1 cellular context compared by ENCODE assay signal in the genomic region with DNA sequence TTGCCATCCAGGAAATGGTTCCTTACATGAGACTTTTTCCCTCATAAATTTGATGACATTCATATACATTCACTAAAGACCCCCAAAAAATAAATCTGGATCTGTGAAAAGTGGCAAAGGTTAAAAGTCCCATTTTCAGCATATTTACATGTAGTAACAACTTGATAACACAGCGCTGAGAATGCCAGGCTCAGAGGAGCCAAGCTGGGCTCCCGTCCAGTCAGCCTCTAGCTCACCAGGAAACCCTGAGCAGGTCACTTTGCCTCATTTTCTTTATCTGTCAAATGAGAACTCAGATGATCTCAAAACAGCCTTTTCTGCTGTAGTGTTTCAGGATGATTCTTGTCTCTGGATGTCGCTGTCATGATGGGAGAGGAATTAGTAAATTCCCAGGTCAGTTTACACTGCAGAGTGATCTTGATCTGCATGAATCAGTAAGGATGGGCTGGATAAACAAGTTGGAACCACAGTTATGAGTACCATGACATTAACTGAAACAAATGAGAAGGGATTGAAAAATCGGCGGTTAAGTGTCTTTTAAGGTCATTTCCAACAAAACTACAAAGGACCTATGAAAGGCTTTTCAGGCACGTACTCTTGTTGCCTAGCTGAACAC.
TF ChIP-seq lines count a peak whose summit lies in the region.

No MANE protein-coding gene starts in this region.

TF ChIP-seq in HCT116, 20 proteins besides CTCF, POLR2A, EP300 and RAD21 (continued from another document):
- TF ChIP-seq, protein P1, sequence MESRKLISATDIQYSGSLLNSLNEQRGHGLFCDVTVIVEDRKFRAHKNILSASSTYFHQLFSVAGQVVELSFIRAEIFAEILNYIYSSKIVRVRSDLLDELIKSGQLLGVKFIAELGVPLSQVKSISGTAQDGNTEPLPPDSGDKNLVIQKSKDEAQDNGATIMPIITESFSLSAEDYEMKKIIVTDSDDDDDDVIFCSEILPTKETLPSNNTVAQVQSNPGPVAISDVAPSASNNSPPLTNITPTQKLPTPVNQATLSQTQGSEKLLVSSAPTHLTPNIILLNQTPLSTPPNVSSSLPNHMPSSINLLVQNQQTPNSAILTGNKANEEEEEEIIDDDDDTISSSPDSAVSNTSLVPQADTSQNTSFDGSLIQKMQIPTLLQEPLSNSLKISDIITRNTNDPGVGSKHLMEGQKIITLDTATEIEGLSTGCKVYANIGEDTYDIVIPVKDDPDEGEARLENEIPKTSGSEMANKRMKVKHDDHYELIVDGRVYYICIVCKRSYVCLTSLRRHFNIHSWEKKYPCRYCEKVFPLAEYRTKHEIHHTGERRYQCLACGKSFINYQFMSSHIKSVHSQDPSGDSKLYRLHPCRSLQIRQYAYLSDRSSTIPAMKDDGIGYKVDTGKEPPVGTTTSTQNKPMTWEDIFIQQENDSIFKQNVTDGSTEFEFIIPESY (IDR thresholded peaks at IDR 0.05; ENCODE audit: extremely low read depth, insufficient replicate concordance, low read length): no peak
- TF ChIP-seq ZNF274 (IDR thresholded peaks at IDR 0.05; ENCODE audit: low read depth, low read length) (no peak), POLR2AphosphoS5 (IDR thresholded peaks at IDR 0.05; ENCODE audit: low read depth, low read length) (no peak), EGR1 (IDR thresholded peaks at IDR 0.05; ENCODE audit: low read depth) (no peak), JUND (IDR thresholded peaks at IDR 0.05) (no peak), CEBPB (IDR thresholded peaks at IDR 0.05; ENCODE audit: low read depth) (no peak)
